ENCODE assay signal across 1 cellular context in genomic region chr2:102005989-102006885, GRCh38.
TF ChIP-seq lines count a peak whose summit lies in the region.

No MANE protein-coding gene starts in this region.

TF ChIP-seq in HepG2, 621 proteins besides CTCF, POLR2A, EP300 and RAD21 (continued from another document and continues in another):
- TF ChIP-seq GPN1 (CRISPR knock-in tag; IDR thresholded peaks at IDR 0.05; ENCODE audit: borderline replicate concordance): no peak
- peak; percentile 48; the same call in 1 of the 2 replicates for TF ChIP-seq ZMYM4 (CRISPR knock-in tag; IDR thresholded peaks at IDR 0.05)
- TF ChIP-seq ZNF343 (CRISPR knock-in tag; IDR thresholded peaks at IDR 0.05): no peak
- no peak for TF ChIP-seq GTF3A (CRISPR knock-in tag; conservative IDR thresholded peaks at IDR 0.05)
- TF ChIP-seq SNAI1 (CRISPR knock-in tag; IDR thresholded peaks at IDR 0.05; ENCODE audit: borderline replicate concordance): no peak
- no peak for TF ChIP-seq TFDP2 (CRISPR knock-in tag; IDR thresholded peaks at IDR 0.05)
- TF ChIP-seq ZBTB34 (CRISPR knock-in tag; IDR thresholded peaks at IDR 0.05): no peak
- TF ChIP-seq ATF2 (CRISPR knock-in tag; IDR thresholded peaks at IDR 0.05): 0 out of 2 replicates have a peak, but pooled peaks have one; percentile 60
- TF ChIP-seq ESRRA (CRISPR knock-in tag; IDR thresholded peaks at IDR 0.05; ENCODE audit: low read depth): no peak
- TF ChIP-seq HDAC6 (IDR thresholded peaks at IDR 0.05; ENCODE audit: low read depth, low read length): no peak
- no peak for TF ChIP-seq AKNA (CRISPR knock-in tag; IDR thresholded peaks at IDR 0.05; ENCODE audit: borderline replicate concordance)
- TF ChIP-seq FOXP4 (CRISPR knock-in tag; IDR thresholded peaks at IDR 0.05): no peak
- TF ChIP-seq PREB (CRISPR knock-in tag; IDR thresholded peaks at IDR 0.05): no peak
- no peak for TF ChIP-seq TMF1 (CRISPR knock-in tag; IDR thresholded peaks at IDR 0.05; ENCODE audit: low read depth)
- TF ChIP-seq ZNF740 (CRISPR knock-in tag; IDR thresholded peaks at IDR 0.05): no peak
- no peak for TF ChIP-seq KDM3A (CRISPR knock-in tag; IDR thresholded peaks at IDR 0.05; ENCODE audit: low read depth)
- TF ChIP-seq USF2 (IDR thresholded peaks at IDR 0.05; ENCODE audit: low read depth, low read length): no peak
- no peak for TF ChIP-seq USF2 (CRISPR knock-in tag; IDR thresholded peaks at IDR 0.05; ENCODE audit: borderline replicate concordance)
- TF ChIP-seq ZNF710 (CRISPR knock-in tag; IDR thresholded peaks at IDR 0.05; ENCODE audit: borderline replicate concordance): no peak
- TF ChIP-seq SNAPC5 (CRISPR knock-in tag; IDR thresholded peaks at IDR 0.05; ENCODE audit: borderline replicate concordance): no peak
- no peak for TF ChIP-seq BORCS8-MEF2B (CRISPR knock-in tag; IDR thresholded peaks at IDR 0.05)
- no peak for TF ChIP-seq GABPA (IDR thresholded peaks at IDR 0.05; ENCODE audit: low read depth, low read length)
- no peak for TF ChIP-seq GABPA (CRISPR knock-in tag; IDR thresholded peaks at IDR 0.05; ENCODE audit: low read depth)
- TF ChIP-seq MAZ (IDR thresholded peaks at IDR 0.05; ENCODE audit: borderline replicate concordance, low read depth, low read length): no peak
- TF ChIP-seq MAZ (CRISPR knock-in tag; IDR thresholded peaks at IDR 0.05; ENCODE audit: low read depth): no peak
- TF ChIP-seq FOXM1 (CRISPR knock-in tag; IDR thresholded peaks at IDR 0.05): no peak
- no peak for TF ChIP-seq CREB1 (IDR thresholded peaks at IDR 0.05)
- no peak for TF ChIP-seq CREB1 (CRISPR knock-in tag; IDR thresholded peaks at IDR 0.05)
- no peak for TF ChIP-seq MTA1 (CRISPR knock-in tag; IDR thresholded peaks at IDR 0.05; ENCODE audit: borderline replicate concordance)
- no peak for TF ChIP-seq EEA1 (CRISPR knock-in tag; IDR thresholded peaks at IDR 0.05; ENCODE audit: borderline replicate concordance)
- no peak for TF ChIP-seq HNRNPK (IDR thresholded peaks at IDR 0.05; ENCODE audit: low read depth, low read length, poor library complexity, severe bottlenecking)
- no peak for TF ChIP-seq HMGA1 (CRISPR knock-in tag; conservative IDR thresholded peaks at IDR 0.05)
- TF ChIP-seq ZMYM3 (CRISPR knock-in tag; IDR thresholded peaks at IDR 0.05): no peak
- TF ChIP-seq SALL1 (CRISPR knock-in tag; IDR thresholded peaks at IDR 0.05): peak; percentile 32; the same call in 1 of the 2 replicates
- no peak for TF ChIP-seq LRRFIP1 (CRISPR knock-in tag; conservative IDR thresholded peaks at IDR 0.05)
- peak; percentile 64; the same call in 1 of the 2 replicates for TF ChIP-seq ZNF350 (CRISPR knock-in tag; IDR thresholded peaks at IDR 0.05; ENCODE audit: borderline replicate concordance, low read depth)
- no peak for TF ChIP-seq ZNF276 (CRISPR knock-in tag; IDR thresholded peaks at IDR 0.05; ENCODE audit: low read depth)
- TF ChIP-seq HOXD1 (CRISPR knock-in tag; IDR thresholded peaks at IDR 0.05): no peak
- TF ChIP-seq ZBTB7A (CRISPR knock-in tag; IDR thresholded peaks at IDR 0.05): no peak
